ENCODE assay signal across 26 cellular contexts in genomic region chr6:99779631-99780555, GRCh38.
"Had no signal": no experiment of that assay in that cellular context is flagged by ENCODE, and none has a peak within 500 bp of the region (broad histone marks: within the 10 kb centered on the region; RNA-seq: fewer than 3 reads in every experiment).

No MANE protein-coding gene starts in this region.

- H3K27me3 ChIP-seq: transverse colon had no signal

- H3K27ac Mint-ChIP-seq: effector memory CD8-positive, alpha-beta T cell; naive thymus-derived CD8-positive, alpha-beta T cell; progenitor cell of endocrine pancreas; stimulated activated naive CD8-positive, alpha-beta T cell treated with anti-CD3 and anti-CD28 coated beads, Interleukin-15, Interleukin-2, amounts not matched to agents 100 ng/mL and 50 ng/mL, for 24 hours had no signal

- H3K27ac ChIP-seq: esophagus squamous epithelium, heart right ventricle, lower lobe of right lung, parathyroid adenoma, suprapubic skin, transverse colon had no signal

- DNase-seq: cortex of kidney; effector memory CD8-positive, alpha-beta T cell; erythroblast; esophagus squamous epithelium; foreskin melanocyte; heart right ventricle; hippocampal formation; kidney glomerular epithelial cell; left colon; left ventricle myocardium superior; naive thymus-derived CD8-positive, alpha-beta T cell; stimulated activated CD4-positive, alpha-beta T cell treated with anti-CD3 and anti-CD28 coated beads, Interleukin-12 subunit alpha, Interleukin-12 subunit beta, amount 100 ng/mL, for 4 hours; stimulated activated CD4-positive, alpha-beta T cell treated with anti-CD3 and anti-CD28 coated beads, Interleukin-1b, Interleukin-23, amount 100 ng/mL, for 48 hours; stimulated activated CD4-positive, alpha-beta T cell treated with anti-CD3 and anti-CD28 coated beads, Interleukin-4, amount 100 ng/mL, for 1 hour; stimulated activated CD8-positive, alpha-beta memory T cell treated with anti-CD3 and anti-CD28 coated beads, Interleukin-4, amount 100 ng/mL, for 48 hours; transverse colon had no signal

- FAIRE-seq: endometrium, islet of Langerhans had no signal

- H3K4me3 ChIP-seq: esophagus squamous epithelium, heart right ventricle, lower lobe of right lung, smooth muscle cell, suprapubic skin, transverse colon had no signal

- H3K4me3 Mint-ChIP-seq: effector memory CD8-positive, alpha-beta T cell; naive thymus-derived CD8-positive, alpha-beta T cell; neural crest cell; stimulated activated naive CD8-positive, alpha-beta T cell treated with anti-CD3 and anti-CD28 coated beads, Interleukin-15, Interleukin-2, amounts not matched to agents 100 ng/mL and 50 ng/mL, for 24 hours had no signal

- H3K4me1 Mint-ChIP-seq: naive thymus-derived CD8-positive, alpha-beta T cell; neural crest cell had no signal

- H3K9me3 Mint-ChIP-seq: effector memory CD8-positive, alpha-beta T cell; naive thymus-derived CD8-positive, alpha-beta T cell; stimulated activated naive CD8-positive, alpha-beta T cell treated with anti-CD3 and anti-CD28 coated beads, Interleukin-15, Interleukin-2, amounts not matched to agents 100 ng/mL and 50 ng/mL, for 24 hours had no signal

- H3K9ac ChIP-seq: parathyroid adenoma had no signal

- ATAC-seq: effector memory CD8-positive, alpha-beta T cell; heart right ventricle; left colon; left ventricle myocardium superior; naive thymus-derived CD8-positive, alpha-beta T cell; sciatic nerve had no signal

- H3K4me1 ChIP-seq: esophagus squamous epithelium, heart right ventricle, lower lobe of right lung, parathyroid adenoma, suprapubic skin, transverse colon had no signal

- H3K36me3 Mint-ChIP-seq: naive thymus-derived CD8-positive, alpha-beta T cell had no signal

- H3K36me3 ChIP-seq: esophagus squamous epithelium, heart right ventricle, lower lobe of right lung, suprapubic skin, transverse colon had no signal

- H3K9me3 ChIP-seq: esophagus squamous epithelium, lower lobe of right lung, suprapubic skin, transverse colon had no signal
